Comparison of ENCODE assay signal across 18 cellular contexts in the genomic region with DNA sequence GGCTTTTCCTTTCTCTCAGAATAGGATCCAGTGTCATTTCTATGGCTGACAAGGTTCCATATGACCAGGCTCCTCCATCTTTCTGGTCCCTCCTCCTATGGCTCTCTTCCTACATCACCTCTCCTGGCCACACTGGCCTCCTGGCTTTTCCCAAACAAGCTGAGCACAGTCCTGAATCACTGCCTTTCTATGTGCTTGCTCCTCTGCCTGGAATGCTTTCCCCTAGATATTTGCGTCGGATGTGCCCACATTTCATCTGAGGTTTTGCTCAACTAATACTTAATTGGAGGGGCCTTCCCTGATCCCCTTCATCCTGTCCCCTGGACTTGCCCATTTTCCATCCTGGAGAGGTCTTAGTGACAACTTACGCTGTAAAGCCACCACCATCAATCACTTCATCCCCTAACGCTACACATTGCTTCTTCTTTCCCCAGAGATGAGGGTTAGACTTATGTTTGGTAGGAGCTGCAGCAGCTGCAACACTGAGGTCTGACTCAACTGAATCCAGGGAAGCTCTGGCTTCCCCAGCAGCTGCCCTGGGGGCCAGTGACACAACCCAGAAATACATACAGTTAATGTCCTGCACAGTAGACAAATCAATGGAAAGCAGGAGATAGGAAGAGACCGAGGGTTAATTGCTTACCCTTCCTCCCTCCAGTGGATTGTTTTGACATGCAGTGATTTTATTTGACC. TPM values are rescaled to one million over a fixed set of nuclear protein-coding genes. Genes with fewer than 3 reads are reported as not detected.
DNase-seq lines count a peak whose midpoint lies in the region; ATAC-seq and TF ChIP-seq lines count a peak whose summit lies in the region.
"Had no signal": no experiment of that assay in that cellular context is flagged by ENCODE, and none has a peak within 500 bp of the region (broad histone marks: within the 10 kb centered on the region; RNA-seq: fewer than 3 reads in every experiment).

No MANE protein-coding gene starts in this region.

- no peak overlapping the region for H2AFZ ChIP-seq in PC-3 (ENCODE audit: low read length)
- no peak overlapping the region for H2AFZ ChIP-seq in neuronal stem cell (ENCODE audit: low read length)
- H2AFZ ChIP-seq: parathyroid adenoma had no signal

- H3K18ac ChIP-seq in neuronal stem cell (ENCODE audit: low read length) = no peak overlapping the region

- H3K36me3 ChIP-seq in PC-3 (ENCODE audit: low read depth, low read length) (no peaks in the 10 kb centered on the region), neuronal stem cell (replicated peaks in 1 of 2; ENCODE audit: control insufficient read depth in 2 of 2, insufficient read depth in 2 of 2, low read length in 2 of 2) (no peaks in the 10 kb centered on the region), aorta (ENCODE audit: control insufficient read depth in 1 of 2, insufficient read depth in 2 of 2, low read length in 1 of 2) (no peaks in the 10 kb centered on the region)
- H3K36me3 ChIP-seq: esophagus muscularis mucosa, thoracic aorta had no signal

- no peaks in the 10 kb centered on the region for H3K79me1 ChIP-seq in neuronal stem cell (ENCODE audit: low read depth, low read length)

- H3K23ac ChIP-seq in neuronal stem cell (ENCODE audit: low read depth, low read length, poor library complexity) = no peak overlapping the region

- no peaks in the 10 kb centered on the region for H3K9me3 ChIP-seq in PC-3 (ENCODE audit: low read length)
- H3K9me3 ChIP-seq in neuronal stem cell (replicated peaks in 1 of 2; ENCODE audit: control insufficient read depth in 2 of 2, insufficient read depth in 1 of 2, low read depth in 1 of 2, low read length in 2 of 2) = no peaks in the 10 kb centered on the region
- no peaks in the 10 kb centered on the region for H3K9me3 ChIP-seq in aorta (ENCODE audit: control insufficient read depth, low read length)
- H3K9me3 ChIP-seq: esophagus muscularis mucosa, thoracic aorta had no signal

- no peak overlapping the region for H2BK12ac ChIP-seq in neuronal stem cell (ENCODE audit: low read length)

- H2BK15ac ChIP-seq in neuronal stem cell (ENCODE audit: low read length) = no peak overlapping the region

- no peak overlapping the region for H4K8ac ChIP-seq in neuronal stem cell (ENCODE audit: low read depth, low read length)

- TF ChIP-seq CTCF in PC-3 (conservative IDR thresholded peaks at IDR 0.05; ENCODE audit: low read depth, low read length) (no peak), epithelial cell of esophagus (IDR thresholded peaks at IDR 0.05; ENCODE audit: insufficient read depth, low read depth, low read length, missing control alignments) (no peak)

- H3K9me2 ChIP-seq in PC-3 (replicated peaks; ENCODE audit: low read length) = no peaks in the 10 kb centered on the region

- peak overlapping the region; percentile 15 for H2AK5ac ChIP-seq in neuronal stem cell (ENCODE audit: low read depth, low read length)

- DNase-seq in GM03348 (ENCODE audit: low spot score) (peak; percentile 52), PC-3 (peak; percentile 24), epithelial cell of esophagus (ENCODE audit: low read depth) (peak; percentile 85), neuronal stem cell (ENCODE audit: low spot score) (no peak), NCI-H1092 treated with DMSO at 0.1 percent for 48 hours (lab: John Stamatoyannopoulos, UW) (no peak), aorta (no peak)
- DNase-seq: activated effector memory CD4-positive, alpha-beta T cell treated with Interleukin-2 at 50 U/mL for 16 hours; NCI-H1092; NCI-H2227 treated with DMSO at 0.1 percent for 48 hours; small intestine; T-helper 2 cell had no signal

- no peak overlapping the region for H2BK5ac ChIP-seq in neuronal stem cell (ENCODE audit: low read length)

- H3K4me3 ChIP-seq in PC-3 (ENCODE audit: low read length) = no peak overlapping the region
- H3K4me3 ChIP-seq in epithelial cell of esophagus (ENCODE audit: low read length) = no peak overlapping the region
- no peak overlapping the region for H3K4me3 ChIP-seq in neuronal stem cell (ENCODE audit: low read length in 2 of 2)
- H3K4me3 ChIP-seq in aorta (ENCODE audit: low read length in 2 of 2) = no peak overlapping the region
- H3K4me3 ChIP-seq: esophagus muscularis mucosa, K562, thoracic aorta had no signal

- no peaks in the 10 kb centered on the region for H3F3A ChIP-seq in PC-3 (ENCODE audit: low read length, unreplicated experiment)

- CTCF ChIA-PET in PC-3 (lab: Charles Lee) = no interaction called here

- no peak overlapping the region for H3K4me2 ChIP-seq in PC-3 (ENCODE audit: low read length)
- no peak overlapping the region for H3K4me2 ChIP-seq in neuronal stem cell (ENCODE audit: insufficient read depth, low read length, poor library complexity, severe bottlenecking)

- H3K27ac ChIP-seq in PC-3 (ENCODE audit: low read length) = no peak overlapping the region
- no peak overlapping the region for H3K27ac ChIP-seq in neuronal stem cell (replicated peaks; ENCODE audit: low read length)
- no peak overlapping the region for H3K27ac ChIP-seq in aorta (ENCODE audit: low read depth in 1 of 2, low read length in 2 of 2)
- H3K27ac ChIP-seq: esophagus muscularis mucosa, parathyroid adenoma, thoracic aorta had no signal

- no peak overlapping the region for H3K14ac ChIP-seq in neuronal stem cell (ENCODE audit: low read length)

- POLR2A ChIA-PET in PC-3 (lab: Charles Lee; ENCODE audit: unreplicated experiment) = interaction anchor here (0.6 kb wide), 1 partner anchor 421 kb away, joined by 3 read pairs; a partner anchor contains a TSS

- intact Hi-C loops in PC-3 (cut with micrococcal nuclease) (no loop called here), aorta (cut with DNase I) (no loop called here)

- H3K9ac ChIP-seq in PC-3 (ENCODE audit: low read length) (no peak overlapping the region), neuronal stem cell (ENCODE audit: low read depth, low read length, poor library complexity) (no peak overlapping the region)
- H3K9ac ChIP-seq: parathyroid adenoma had no signal

- no peak overlapping the region for H2BK120ac ChIP-seq in neuronal stem cell (ENCODE audit: low read depth, low read length)

- no peaks in the 10 kb centered on the region for H4K20me1 ChIP-seq in PC-3 (ENCODE audit: low read length)

- H3K4ac ChIP-seq in neuronal stem cell (ENCODE audit: low read length) = no peak overlapping the region

- no TSS peak for BruUV-seq in PC-3 (replicated peaks; lab: Mats Ljungman, UMichigan)

- no peak for ATAC-seq in PC-3
- ATAC-seq in GM18907 (IDR thresholded peaks at IDR 0.05; ENCODE audit: unreplicated experiment) = no peak
- ATAC-seq in aorta (ENCODE audit: low FRiP score) = no peak
- no peak for ATAC-seq in GM21515 (IDR thresholded peaks at IDR 0.05; ENCODE audit: unreplicated experiment)
- ATAC-seq: K562, Right ventricle myocardium inferior had no signal

- WGBS in neuronal stem cell (ENCODE audit: extremely low coverage in 2 of 2, insufficient read length in 2 of 2, insufficient replicate concordance in 1 of 2), 2 donors = no CpG with 5 or more reads among the region's 5 CpGs
- 88 to 93% methylated on average over 5 of the region's 5 CpGs for WGBS in aorta, 2 donors

- no peaks in the 10 kb centered on the region for H3K79me2 ChIP-seq in PC-3 (ENCODE audit: low read length)
- H3K79me2 ChIP-seq: parathyroid adenoma had no signal

- H4K91ac ChIP-seq in neuronal stem cell (ENCODE audit: low read depth, low read length, poor library complexity) = no peak overlapping the region

- H3K4me1 ChIP-seq in PC-3 (ENCODE audit: insufficient read depth, low read length) (peaks cover 44% of the 10 kb centered on the region), neuronal stem cell (ENCODE audit: control insufficient read depth in 2 of 2, insufficient read depth in 1 of 2, low read depth in 1 of 2, low read length in 2 of 2) (no peaks in the 10 kb centered on the region), aorta (ENCODE audit: control insufficient read depth in 1 of 2, insufficient read depth in 2 of 2, low read length in 2 of 2) (no peaks in the 10 kb centered on the region)
- H3K4me1 ChIP-seq: parathyroid adenoma had no signal

- H3K27me3 ChIP-seq in PC-3 (ENCODE audit: low read length) = no peaks in the 10 kb centered on the region
- peaks cover 0 to 3% (median 0%) of the 10 kb centered on the region in 3 experiments for H3K27me3 ChIP-seq in neuronal stem cell (ENCODE audit: control insufficient read depth in 3 of 3, insufficient read depth in 3 of 3, low read depth in 1 of 3, low read length in 3 of 3)
- H3K27me3 ChIP-seq in aorta (ENCODE audit: control insufficient read depth in 1 of 2, insufficient read depth in 2 of 2, low read length in 1 of 2) = no peaks in the 10 kb centered on the region
- H3K27me3 ChIP-seq: esophagus muscularis mucosa had no signal

RNA-seq across cellular contexts. Expression of a gene that starts 42.9 kb away (rescaled TPM):
- total RNA-seq in PC-3 (2014; rRNA removed) = not detected in 2 replicates
- polyA plus RNA-seq in neuronal stem cell (2013, experiment 1 of 2) = 6.9 TPM
- polyA plus RNA-seq in neuronal stem cell (2013, experiment 2 of 2) = 7.3 TPM
- total RNA-seq in aorta = 1 to 10 TPM; 3.8 to 4.0 TPM
- 1 to 10 TPM; 1.9 to 5.5 TPM for polyA plus RNA-seq in aorta
- total RNA-seq: K562 had no signal

Comparison
In these comparisons a context has a peak if more than half of its experiments do, and no peak if none do; other contexts are left out.
1. DNase-seq: peak in GM03348 (single experiment), PC-3 (single experiment) and epithelial cell of esophagus (single experiment); none in neuronal stem cell (single experiment), NCI-H1092 treated with DMSO at 0.1 percent for 48 hours (single experiment) and aorta (0 of 2).